19 cellular contexts compared by ENCODE assay signal in genomic region chr2:191158751-191159150, GRCh38.
DNase-seq lines count a peak whose midpoint lies in the region; ATAC-seq, FAIRE-seq and TF ChIP-seq lines count a peak whose summit lies in the region.
"Had no signal": no experiment of that assay in that cellular context is flagged by ENCODE, and none has a peak within 500 bp of the region (broad histone marks: within the 10 kb centered on the region; RNA-seq: fewer than 3 reads in every experiment).

No MANE protein-coding gene starts in this region.

- no peak for FAIRE-seq in urothelium cell line (lab: Jason Lieb, UNC)
- FAIRE-seq: A204.1, GM12891, GM18507, GM19239 had no signal

- peak; percentile 63 for DNase-seq in AG10803 (ENCODE audit: low read depth)
- peak; percentile 60 for DNase-seq in fibroblast of gingiva (ENCODE audit: low read depth)
- DNase-seq in NCI-H1105 treated with DMSO at 0.1 percent for 48 hours (lab: John Stamatoyannopoulos, UW) = no peak
- DNase-seq in urothelium cell line (ENCODE audit: low spot score) = no peak
- DNase-seq: C1 segment of cervical spinal cord; Calu3; CD4-positive, alpha-beta memory T cell; COR-L47; DMS53; DMS79 treated with DMSO at 0.1 percent for 48 hours; H9 had no signal

- H3K4me3 ChIP-seq in AG10803 (ENCODE audit: low read length) = no peak overlapping the region
- H3K4me3 ChIP-seq: GM23338 had no signal

- TF ChIP-seq CTCF in AG10803 (conservative IDR thresholded peaks at IDR 0.05; ENCODE audit: low read length) = no peak

- ATAC-seq in SK-N-SH treated with all-trans-retinoic acid at 6 μM for 48 hours (peak; percentile 32; the same call in 2 of the 3 replicates), GM18861 (IDR thresholded peaks at IDR 0.05; ENCODE audit: unreplicated experiment) (no peak)
- ATAC-seq: GM23338, HCT116 had no signal

TF ChIP-seq in SK-N-SH treated with all-trans-retinoic acid at 6 μM for 48 hours, 23 proteins besides CTCF, POLR2A, EP300 and RAD21:
- TF ChIP-seq TOX (CRISPR knock-in tag; IDR thresholded peaks at IDR 0.05; ENCODE audit: borderline replicate concordance) (no peak), PPARA (CRISPR knock-in tag; IDR thresholded peaks at IDR 0.05; ENCODE audit: borderline replicate concordance) (no peak), TCF4 (CRISPR knock-in tag; IDR thresholded peaks at IDR 0.05; ENCODE audit: borderline replicate concordance) (no peak), ISL1 (CRISPR knock-in tag; IDR thresholded peaks at IDR 0.05) (no peak), POU6F1 (CRISPR knock-in tag; IDR thresholded peaks at IDR 0.05; ENCODE audit: borderline replicate concordance, low read depth) (no peak), ZC3H10 (CRISPR knock-in tag; IDR thresholded peaks at IDR 0.05) (no peak), GLIS3 (CRISPR knock-in tag; IDR thresholded peaks at IDR 0.05) (no peak), ESRRG (CRISPR knock-in tag; IDR thresholded peaks at IDR 0.05) (no peak), BACH2 (CRISPR knock-in tag; IDR thresholded peaks at IDR 0.05; ENCODE audit: borderline replicate concordance) (no peak), ZFP30 (CRISPR knock-in tag; IDR thresholded peaks at IDR 0.05) (no peak)

Comparison
In these comparisons a context has a peak if more than half of its experiments do, and no peak if none do; other contexts are left out.
1. DNase-seq: peak in AG10803 (single experiment) and fibroblast of gingiva (single experiment); none in NCI-H1105 treated with DMSO at 0.1 percent for 48 hours (single experiment) and urothelium cell line (single experiment).